20 cellular contexts compared by ENCODE assay signal in genomic region chr2:225190987-225191386, GRCh38.
A peak's percentile ranks its signal among the peaks of the same experiment; 100 is the strongest.
DNase-seq lines count a peak whose midpoint lies in the region; ATAC-seq and TF ChIP-seq lines count a peak whose summit lies in the region.
"Had no signal": no experiment of that assay in that cellular context is flagged by ENCODE, and none has a peak within 500 bp of the region (broad histone marks: within the 10 kb centered on the region; RNA-seq: fewer than 3 reads in every experiment).

No MANE protein-coding gene starts in this region.

- no peak for TF ChIP-seq CTCF in AG09319 (IDR thresholded peaks at IDR 0.05; ENCODE audit: low read depth, low read length)

- no peak for ATAC-seq in HG02938 (IDR thresholded peaks at IDR 0.05; ENCODE audit: unreplicated experiment)
- no peak for ATAC-seq in HG02973 (IDR thresholded peaks at IDR 0.05; ENCODE audit: unreplicated experiment)
- ATAC-seq: A549; CD8-positive, alpha-beta T cell; GM12878; GM23338; HCT116 had no signal

- DNase-seq in AG09319 (ENCODE audit: extremely low read depth, low read depth) (peak; percentile 7), LHCN-M2 (ENCODE audit: low read depth) (peak; percentile 10), fibroblast of peridontal ligament (ENCODE audit: extremely low read depth) (peak; percentile 59), OCI-M1 (lab: John Stamatoyannopoulos, UW) (no peak), NCI-H2196 treated with DMSO at 0.1 percent for 48 hours (lab: John Stamatoyannopoulos, UW; ENCODE audit: unreplicated experiment) (no peak)
- DNase-seq: 8988T; ACHN; Caco-2; CD4-positive, CD25-positive, alpha-beta regulatory T cell; CD8-positive, alpha-beta T cell; DMS 273 treated with DMSO at 0.1 percent for 48 hours; DMS79; GDM1; H9 had no signal

Comparison
In these comparisons a context has a peak if more than half of its experiments do, and no peak if none do; other contexts are left out.
1. DNase-seq: peak in AG09319 (single experiment), LHCN-M2 (single experiment) and fibroblast of peridontal ligament (single experiment); none in OCI-M1 (single experiment) and NCI-H2196 treated with DMSO at 0.1 percent for 48 hours (single experiment).